ENCODE assay signal across 1 cellular context in genomic region chr17:9022553-9023388, GRCh38.
TF ChIP-seq lines count a peak whose summit lies in the region.

No MANE protein-coding gene starts in this region.

TF ChIP-seq in WTC11, 78 proteins besides CTCF, POLR2A, EP300 and RAD21 (continued from another document):
- peak; percentile 48; the same call in 1 of the 2 replicates for TF ChIP-seq ARID4B (CRISPR knock-in tag; IDR thresholded peaks at IDR 0.05; ENCODE audit: borderline replicate concordance)
- no peak for TF ChIP-seq ZBTB21 (CRISPR knock-in tag; IDR thresholded peaks at IDR 0.05; ENCODE audit: borderline replicate concordance)
- TF ChIP-seq FOXP4 (CRISPR knock-in tag; IDR thresholded peaks at IDR 0.05): no peak; the same call in 1 of the 2 replicates
- TF ChIP-seq MAX (CRISPR knock-in tag; IDR thresholded peaks at IDR 0.05): peak; percentile 69; the same call in 1 of the 2 replicates
- no peak for TF ChIP-seq ZNF281 (CRISPR knock-in tag; IDR thresholded peaks at IDR 0.05)
- peak; percentile 22; the same call in 1 of the 2 replicates for TF ChIP-seq TEAD1 (CRISPR knock-in tag; IDR thresholded peaks at IDR 0.05)
- TF ChIP-seq NFE2L1 (CRISPR knock-in tag; IDR thresholded peaks at IDR 0.05): 0 out of 2 replicates have a peak, but pooled peaks have one; percentile 39
- TF ChIP-seq NR1H2 (CRISPR knock-in tag; IDR thresholded peaks at IDR 0.05): no peak
- TF ChIP-seq, protein P1, sequence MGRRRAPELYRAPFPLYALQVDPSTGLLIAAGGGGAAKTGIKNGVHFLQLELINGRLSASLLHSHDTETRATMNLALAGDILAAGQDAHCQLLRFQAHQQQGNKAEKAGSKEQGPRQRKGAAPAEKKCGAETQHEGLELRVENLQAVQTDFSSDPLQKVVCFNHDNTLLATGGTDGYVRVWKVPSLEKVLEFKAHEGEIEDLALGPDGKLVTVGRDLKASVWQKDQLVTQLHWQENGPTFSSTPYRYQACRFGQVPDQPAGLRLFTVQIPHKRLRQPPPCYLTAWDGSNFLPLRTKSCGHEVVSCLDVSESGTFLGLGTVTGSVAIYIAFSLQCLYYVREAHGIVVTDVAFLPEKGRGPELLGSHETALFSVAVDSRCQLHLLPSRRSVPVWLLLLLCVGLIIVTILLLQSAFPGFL (CRISPR knock-in tag; IDR thresholded peaks at IDR 0.05; ENCODE audit: borderline replicate concordance): no peak
- peak; percentile 55; the same call in 1 of the 2 replicates for TF ChIP-seq CBFB (CRISPR knock-in tag; IDR thresholded peaks at IDR 0.05; ENCODE audit: low read depth)
